19 cellular contexts compared by ENCODE assay signal in the genomic region with DNA sequence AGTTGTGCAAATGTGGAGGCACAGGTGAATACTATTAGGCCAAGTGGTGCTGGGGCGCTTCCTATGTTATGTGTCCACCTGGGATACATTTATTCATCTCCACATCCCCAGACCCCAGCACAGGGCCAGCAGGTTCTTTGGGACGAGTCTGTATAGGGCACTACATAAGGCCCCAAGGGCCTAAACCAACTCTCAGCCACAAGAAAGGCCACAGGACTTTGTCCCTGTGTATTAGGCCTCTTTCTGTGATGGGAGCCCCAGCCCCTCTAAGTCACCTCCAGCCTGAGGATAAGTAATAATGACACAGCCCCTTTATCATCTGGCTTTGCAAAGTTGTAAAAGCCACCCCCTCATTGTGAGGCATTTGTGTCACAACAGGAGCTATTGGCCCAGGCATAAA.
DNase-seq lines count a peak whose midpoint lies in the region; ATAC-seq, FAIRE-seq and TF ChIP-seq lines count a peak whose summit lies in the region.
"Had no signal": no experiment of that assay in that cellular context is flagged by ENCODE, and none has a peak within 500 bp of the region (broad histone marks: within the 10 kb centered on the region; RNA-seq: fewer than 3 reads in every experiment).

No MANE protein-coding gene starts in this region.

- H3K4me3 ChIP-seq in BLaER1 treated with 17β-estradiol and CSF1 and Interleukin-3, amounts not matched to agents 10 nM and 100 nM: no peak overlapping the region
- no peak overlapping the region for H3K4me3 ChIP-seq in Panc1 (ENCODE audit: low read depth in 2 of 2, low read length in 2 of 2)
- no peak overlapping the region for H3K4me3 ChIP-seq in H1 (ENCODE audit: extremely low read depth in 1 of 4, insufficient read depth in 2 of 4, low read depth in 3 of 4, low read length in 4 of 4)
- H3K4me3 ChIP-seq: GM12878 had no signal

- TF ChIP-seq POLR2A in H1 (IDR thresholded peaks at IDR 0.05; ENCODE audit: control extremely low read depth in 1 of 2, low read depth in 2 of 2, low read length in 2 of 2): peak in 1 of 2 experiments; percentile 19; a peak in 1 of 3 replicates

- no peak overlapping the region for H4K5ac ChIP-seq in H1 (ENCODE audit: insufficient read length, low read depth, low read length)

- H3K4me1 Mint-ChIP-seq in nephron progenitor cell: peaks cover 97% of the 10 kb centered on the region
- H3K4me1 Mint-ChIP-seq in activated naive CD8-positive, alpha-beta T cell treated with anti-CD3 and anti-CD28 coated beads, Interleukin-2, amount 50 U/mL, for 24 hours: peaks cover 8% of the 10 kb centered on the region

- no peaks in the 10 kb centered on the region; a peak in 2 of 22 replicates for H4K20me1 ChIP-seq in BLaER1 treated with 17β-estradiol and CSF1 and Interleukin-3, amounts not matched to agents 10 nM and 100 nM
- no peaks in the 10 kb centered on the region for H4K20me1 ChIP-seq in H1 (replicated peaks in 1 of 2; ENCODE audit: control insufficient read depth in 1 of 2, insufficient read depth in 2 of 2, low read length in 2 of 2)

- peak; percentile 3 for ATAC-seq in Panc1
- ATAC-seq in activated naive CD8-positive, alpha-beta T cell treated with anti-CD3 and anti-CD28 coated beads, Interleukin-2, amount 50 U/mL, for 24 hours: no peak
- ATAC-seq: GM12878 had no signal

- FAIRE-seq in H1 (lab: Jason Lieb, UNC): no peak
- FAIRE-seq: A204.1, GM12878, GM18507 had no signal

- in situ Hi-C loops in Panc1 (cut with HindIII; ENCODE audit: low pct_unique_long_range_greater_than_20kb, low sequenced_read_pairs): no loop called here

- no peak overlapping the region for H3K23ac ChIP-seq in H1 (ENCODE audit: insufficient read length)

- intact Hi-C loops in Panc1 (cut with micrococcal nuclease; ENCODE audit: unreplicated experiment): loop anchor here (5.0 kb wide), 1 partner anchor 109 kb away; a partner anchor contains a TSS

- peaks cover 10% of the 10 kb centered on the region for H3K36me3 Mint-ChIP-seq in nephron progenitor cell (ENCODE audit: low read depth)
- H3K36me3 Mint-ChIP-seq in activated naive CD8-positive, alpha-beta T cell treated with anti-CD3 and anti-CD28 coated beads, Interleukin-2, amount 50 U/mL, for 24 hours (ENCODE audit: low read depth): no peaks in the 10 kb centered on the region
- H3K36me3 Mint-ChIP-seq: CD4-positive, CD25-positive, alpha-beta regulatory T cell had no signal

- H4K8ac ChIP-seq in H1 (ENCODE audit: extremely low read depth, insufficient read depth, low read length): no peak overlapping the region

- POLR2A ChIA-PET in Panc1 (lab: Charles Lee) (no interaction called here), H1 (lab: Charles Lee; ENCODE audit: partially characterized antibody) (interaction anchor here (1.9 kb wide), 1 partner anchor 19 kb away, joined by 6 read pairs; no protein-coding TSS in a partner anchor)

- H3K27me3 ChIP-seq in BLaER1 treated with 17β-estradiol and CSF1 and Interleukin-3, amounts not matched to agents 10 nM and 100 nM: no peaks in the 10 kb centered on the region
- no peaks in the 10 kb centered on the region for H3K27me3 ChIP-seq in Panc1 (ENCODE audit: control insufficient read depth, insufficient read depth, low read length)
- H3K27me3 ChIP-seq in H1 (replicated peaks in 1 of 4; ENCODE audit: control insufficient read depth in 3 of 4, extremely low read depth in 1 of 4, insufficient read depth in 3 of 4, low read length in 3 of 4): no peaks in the 10 kb centered on the region

- no peaks in the 10 kb centered on the region for H3K79me1 ChIP-seq in H1 (ENCODE audit: low read depth, low read length)

- H2BK5ac ChIP-seq in H1 (ENCODE audit: low read depth, low read length): peak overlapping the region; percentile 1; the same call in 1 of the 2 replicates

- no peak overlapping the region for H3K4me3 Mint-ChIP-seq in nephron progenitor cell
- no peak overlapping the region for H3K4me3 Mint-ChIP-seq in activated naive CD8-positive, alpha-beta T cell treated with anti-CD3 and anti-CD28 coated beads, Interleukin-2, amount 50 U/mL, for 24 hours
- H3K4me3 Mint-ChIP-seq: CD4-positive, CD25-positive, alpha-beta regulatory T cell had no signal

- H3K4me2 ChIP-seq in BLaER1 treated with 17β-estradiol and CSF1 and Interleukin-3, amounts not matched to agents 10 nM and 100 nM: peak overlapping the region in 9 of 11 experiments; percentile 15 to 68 (median 44); a peak in 14 of 22 replicates
- H3K4me2 ChIP-seq in H1 (ENCODE audit: insufficient read depth in 1 of 2, low read depth in 2 of 2, low read length in 2 of 2): no peak overlapping the region

- H3K4ac ChIP-seq in H1 (replicated peaks; ENCODE audit: insufficient read length, low read depth, low read length): peak overlapping the region; percentile 8

- H3K14ac ChIP-seq in H1 (ENCODE audit: insufficient read length): no peak overlapping the region

- H3K27me3 Mint-ChIP-seq in nephron progenitor cell (ENCODE audit: low read depth, poor library complexity): peaks cover 15% of the 10 kb centered on the region
- H3K27me3 Mint-ChIP-seq in activated naive CD8-positive, alpha-beta T cell treated with anti-CD3 and anti-CD28 coated beads, Interleukin-2, amount 50 U/mL, for 24 hours: no peaks in the 10 kb centered on the region

- H2BK15ac ChIP-seq in H1 (ENCODE audit: low read length): no peak overlapping the region; the same call in 1 of the 2 replicates

- H2BK20ac ChIP-seq in H1 (ENCODE audit: low read length): peak overlapping the region; percentile 1

- TF ChIP-seq RAD21 in H1 (IDR thresholded peaks at IDR 0.05 in 1 of 2, conservative IDR thresholded peaks at IDR 0.05 in 1 of 2; ENCODE audit: low read depth in 2 of 2, low read length in 2 of 2): no peak

- H2BK12ac ChIP-seq in H1 (ENCODE audit: low read depth, low read length): peak overlapping the region; percentile 1; the same call in 1 of the 2 replicates

- H3K9me3 Mint-ChIP-seq in nephron progenitor cell: no peaks in the 10 kb centered on the region
- no peaks in the 10 kb centered on the region for H3K9me3 Mint-ChIP-seq in activated naive CD8-positive, alpha-beta T cell treated with anti-CD3 and anti-CD28 coated beads, Interleukin-2, amount 50 U/mL, for 24 hours
- H3K9me3 Mint-ChIP-seq: CD4-positive, CD25-positive, alpha-beta regulatory T cell had no signal

- CTCF ChIA-PET in Panc1 (lab: Charles Lee): no interaction called here
- CTCF ChIA-PET in H1 (lab: Charles Lee; ENCODE audit: partially characterized antibody): interaction anchor here (0.6 to 38.2 kb wide), 6 partner anchors 9 to 153 kb away, joined by 3 to 2918 read pairs (median 4); a partner anchor contains a TSS

- no peak overlapping the region for H3K56ac ChIP-seq in H1 (replicated peaks; ENCODE audit: insufficient read length, low read depth, low read length)

- peak overlapping the region in 1 of 11 experiments; percentile 31; a peak in 1 of 22 replicates for H3K27ac ChIP-seq in BLaER1 treated with 17β-estradiol and CSF1 and Interleukin-3, amounts not matched to agents 10 nM and 100 nM
- H3K27ac ChIP-seq in Panc1 (ENCODE audit: low read length) (no peak overlapping the region), H1 (ENCODE audit: low read depth, low read length) (no peak overlapping the region)

- WGBS in H1 (ENCODE audit: extremely low coverage in 1 of 2, insufficient coverage in 1 of 2, insufficient read length in 1 of 2, insufficient replicate concordance in 2 of 2, low coverage in 1 of 2, low lambda C conversion rate in 2 of 2, missing lambda C conversion rate in 1 of 2), 2 experiments: 81% methylated on average over 2 of the region's 2 CpGs; no CpG with 5 or more reads in 1 of the 2 experiments

- no peaks in the 10 kb centered on the region; the same call in 1 of the 2 replicates for H3K23me2 ChIP-seq in H1 (ENCODE audit: low read depth, low read length)

- H3K4me1 ChIP-seq in BLaER1 treated with 17β-estradiol and CSF1 and Interleukin-3, amounts not matched to agents 10 nM and 100 nM: peaks cover 0 to 26% (median 18%) of the 10 kb centered on the region in 10 experiments; a peak in 17 of 20 replicates
- H3K4me1 ChIP-seq in Panc1 (ENCODE audit: control insufficient read depth, insufficient read depth, low read length) (no peaks in the 10 kb centered on the region), H1 (replicated peaks in 1 of 4; ENCODE audit: control insufficient read depth in 3 of 4, insufficient read depth in 4 of 4, low read length in 3 of 4) (peaks cover 23 to 59% (median 50%) of the 10 kb centered on the region in 4 experiments)

- DNase-seq in Panc1 (ENCODE audit: low read depth, low spot score) (no peak), H1 (ENCODE audit: low read depth in 1 of 2, low spot score in 2 of 2) (no peak), nephron progenitor cell (no peak), hepatic stellate cell (ENCODE audit: low spot score) (no peak), retina (no peak), NCI-H510A treated with DMSO at 0.1 percent for 48 hours (lab: John Stamatoyannopoulos, UW) (no peak)
- no peak for DNase-seq in activated naive CD8-positive, alpha-beta T cell treated with anti-CD3 and anti-CD28 coated beads, Interleukin-2, amount 50 U/mL, for 24 hours
- DNase-seq: AML-193; Calu3; CD4-positive, CD25-positive, alpha-beta regulatory T cell; NCI-H1417; NCI-H2029; NCI-H2171 treated with DMSO at 0.1 percent for 48 hours; NCI-H510A; SIG-M5 had no signal

- peak overlapping the region; percentile 53; the same call in 1 of the 2 replicates for H3K18ac ChIP-seq in H1 (ENCODE audit: extremely low read depth, low read length)

- H3K36me3 ChIP-seq in BLaER1 treated with 17β-estradiol and CSF1 and Interleukin-3, amounts not matched to agents 10 nM and 100 nM: peaks cover 0 to 3% (median 0%) of the 10 kb centered on the region in 11 experiments; a peak in 1 of 22 replicates
- H3K36me3 ChIP-seq in Panc1 (ENCODE audit: control insufficient read depth, insufficient read depth, low read length): no peaks in the 10 kb centered on the region
- H3K36me3 ChIP-seq in H1 (ENCODE audit: control insufficient read depth in 2 of 4, insufficient read depth in 4 of 4, low read length in 3 of 4): no peaks in the 10 kb centered on the region

- TF ChIP-seq CTCF in Panc1 (IDR thresholded peaks at IDR 0.05): no peak
- TF ChIP-seq CTCF in H1 (IDR thresholded peaks at IDR 0.05; ENCODE audit: control extremely low read depth in 1 of 3, insufficient read depth in 1 of 3, low read depth in 1 of 3, low read length in 3 of 3): no peak
- no peak for TF ChIP-seq CTCF in nephron progenitor cell (IDR thresholded peaks at IDR 0.05)

- H4K91ac ChIP-seq in H1 (replicated peaks; ENCODE audit: insufficient read length, low read length): no peak overlapping the region

- H2AFZ ChIP-seq in H1 (ENCODE audit: low read length): no peak overlapping the region

- H2BK120ac ChIP-seq in H1 (replicated peaks; ENCODE audit: low read depth, low read length): peak overlapping the region; percentile 15

- H3K9me3 ChIP-seq in BLaER1 treated with 17β-estradiol and CSF1 and Interleukin-3, amounts not matched to agents 10 nM and 100 nM (replicated peaks in 1 of 11): no peaks in the 10 kb centered on the region
- no peaks in the 10 kb centered on the region for H3K9me3 ChIP-seq in Panc1 (ENCODE audit: control insufficient read depth, insufficient read depth, low read depth, low read length)
- H3K9me3 ChIP-seq in H1 (ENCODE audit: insufficient read depth in 2 of 2, low read depth in 1 of 2, low read length in 1 of 2): no peaks in the 10 kb centered on the region

- H2AK5ac ChIP-seq in H1 (ENCODE audit: low read depth, low read length): no peak overlapping the region

- peak overlapping the region; percentile 3 for H3K27ac Mint-ChIP-seq in nephron progenitor cell
- no peak overlapping the region for H3K27ac Mint-ChIP-seq in activated naive CD8-positive, alpha-beta T cell treated with anti-CD3 and anti-CD28 coated beads, Interleukin-2, amount 50 U/mL, for 24 hours

- H3K79me2 ChIP-seq in H1 (ENCODE audit: control insufficient read depth in 1 of 2, insufficient read depth in 2 of 2, low read length in 2 of 2): no peaks in the 10 kb centered on the region

- no peak overlapping the region for H3K9ac ChIP-seq in BLaER1 treated with 17β-estradiol and CSF1 and Interleukin-3, amounts not matched to agents 10 nM and 100 nM
- H3K9ac ChIP-seq in H1 (replicated peaks in 1 of 4; ENCODE audit: extremely low read depth in 1 of 4, low read depth in 3 of 4, low read length in 3 of 4): no peak overlapping the region

- no peak for TF ChIP-seq EP300 in H1 (IDR thresholded peaks at IDR 0.05; ENCODE audit: borderline replicate concordance in 1 of 2, low read depth in 2 of 2, low read length in 2 of 2)

- no TSS peak for BruUV-seq in Panc1 (replicated peaks; lab: Mats Ljungman, UMichigan)

Comparison
In these comparisons a context has a peak if more than half of its experiments do, and no peak if none do; other contexts are left out.
1. H3K4me2 ChIP-seq: peak in BLaER1 treated with 17β-estradiol and CSF1 and Interleukin-3, amounts not matched to agents 10 nM and 100 nM (9 of 11); none in H1 (0 of 2).